In the genomic region with DNA sequence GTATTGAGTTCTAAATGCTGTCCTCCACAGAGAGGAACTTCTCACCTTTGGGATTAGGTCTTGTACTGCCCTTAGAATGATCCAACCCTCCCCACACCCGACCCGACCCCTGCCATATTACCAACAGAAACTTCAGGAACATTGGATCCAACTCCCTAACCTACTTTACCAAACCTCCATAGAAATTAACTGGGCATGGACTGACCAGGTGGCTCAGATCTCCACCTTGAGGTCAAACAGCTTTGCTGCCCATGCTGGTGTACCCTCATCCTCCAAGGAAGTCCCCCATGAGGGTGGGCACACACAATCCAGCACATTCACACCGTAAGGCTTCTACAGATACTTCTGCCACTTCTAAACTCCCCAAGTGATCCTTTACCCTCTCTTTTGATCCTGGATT, we compare ENCODE assay signal across 9 cellular contexts. TPM values are rescaled to one million over a fixed set of nuclear protein-coding genes. Genes with fewer than 3 reads are reported as not detected.
DNase-seq lines count a peak whose midpoint lies in the region; ATAC-seq, FAIRE-seq and TF ChIP-seq lines count a peak whose summit lies in the region.
"Had no signal": no experiment of that assay in that cellular context is flagged by ENCODE, and none has a peak within 500 bp of the region (broad histone marks: within the 10 kb centered on the region; RNA-seq: fewer than 3 reads in every experiment).

No MANE protein-coding gene starts in this region.

- no peak for TF ChIP-seq POLR2A in HCT116 (IDR thresholded peaks at IDR 0.05; ENCODE audit: borderline replicate concordance, extremely low read depth, insufficient read depth, insufficient read length)

- H3K36me3 ChIP-seq in HCT116 (ENCODE audit: control insufficient read depth in 1 of 2, insufficient read depth in 2 of 2, low read length in 2 of 2) (no peaks in the 10 kb centered on the region; a peak in 1 of 4 replicates), keratinocyte (ENCODE audit: control insufficient read depth in 2 of 2, extremely low read depth in 1 of 2, insufficient read depth in 2 of 2, low read length in 2 of 2) (peaks cover 1 to 34% of the 10 kb centered on the region in 2 experiments), OCI-LY7 (ENCODE audit: insufficient read depth, low read length) (peaks cover 37% of the 10 kb centered on the region)

- H3K36me3 Mint-ChIP-seq in activated naive CD4-positive, alpha-beta T cell treated with anti-CD3 and anti-CD28 coated beads, Interleukin-2, amount 50 U/mL, for 72 hours: peaks cover 0 to 15% of the 10 kb centered on the region in 2 donors
- H3K36me3 Mint-ChIP-seq in stimulated activated memory B cell treated with anti-CD40 and anti-IgM and Interleukin-4, amounts not matched to agents 10 μg/mL and 1 μg/mL and 100 μg/mL, for 72 hours: peaks cover 24% of the 10 kb centered on the region

- intact Hi-C loops in HCT116 (cut with micrococcal nuclease) (no loop called here), OCI-LY7 (cut with micrococcal nuclease; ENCODE audit: unreplicated experiment) (no loop called here)

- POLR2A ChIA-PET in HCT116 (lab: Charles Lee): interaction anchor here (1.0 to 1.5 kb wide), 3 partner anchors 22 to 78 kb away, joined by 3 to 5 read pairs (median 3); a partner anchor contains a TSS
- POLR2A ChIA-PET in OCI-LY7 (lab: Charles Lee): interaction anchor here (0.7 to 1.2 kb wide), 3 partner anchors 17 to 173 kb away, joined by 3 to 4 read pairs (median 4); a partner anchor contains a TSS

- CTCF ChIA-PET in HCT116 (lab: Charles Lee) (interaction anchor here (0.8 to 3.4 kb wide), 2 partner anchors 12 to 78 kb away, joined by 3 to 22 read pairs; no protein-coding TSS in a partner anchor), OCI-LY7 (lab: Charles Lee; ENCODE audit: unreplicated experiment) (interaction anchor here (0.7 kb wide), 1 partner anchor 10 kb away, joined by 3 read pairs; no protein-coding TSS in a partner anchor)

- TF ChIP-seq CTCF in HCT116 (IDR thresholded peaks at IDR 0.05 in 2 of 3, conservative IDR thresholded peaks at IDR 0.05 in 1 of 3; ENCODE audit: borderline replicate concordance in 1 of 3, insufficient read depth in 1 of 3, low read depth in 2 of 3, low read length in 2 of 3): no peak
- TF ChIP-seq CTCF in keratinocyte (optimal IDR thresholded peaks at IDR 0.05 in 1 of 3, IDR thresholded peaks at IDR 0.05 in 1 of 3, conservative IDR thresholded peaks at IDR 0.05 in 1 of 3; ENCODE audit: extremely low read depth in 1 of 3, insufficient read depth in 2 of 3, low read length in 3 of 3): no peak
- no peak for TF ChIP-seq CTCF in GM10266 (IDR thresholded peaks at IDR 0.05; ENCODE audit: control insufficient read depth, insufficient read depth, low read depth, missing control alignments)
- no peak for TF ChIP-seq CTCF in OCI-LY7 (conservative IDR thresholded peaks at IDR 0.05; ENCODE audit: low read length)

- peak; percentile 3; the same call in 1 of the 2 replicates for ATAC-seq in HCT116
- ATAC-seq in activated naive CD4-positive, alpha-beta T cell treated with anti-CD3 and anti-CD28 coated beads, Interleukin-2, amount 50 U/mL, for 72 hours: no peak
- no peak for ATAC-seq in stimulated activated memory B cell treated with anti-CD40 and anti-IgM and Interleukin-4, amounts not matched to agents 10 μg/mL and 1 μg/mL and 100 μg/mL, for 72 hours

- H3K9me3 ChIP-seq in HCT116 (ENCODE audit: control insufficient read depth in 1 of 2, insufficient read depth in 1 of 2, low read depth in 1 of 2, low read length in 2 of 2) (no peaks in the 10 kb centered on the region), keratinocyte (ENCODE audit: control insufficient read depth, low read depth, low read length) (no peaks in the 10 kb centered on the region), OCI-LY7 (ENCODE audit: low read length) (no peaks in the 10 kb centered on the region)

- H3K4me3 ChIP-seq in HCT116 (replicated peaks in 1 of 2; ENCODE audit: low read depth in 1 of 2, low read length in 2 of 2) (peak overlapping the region in 1 of 2 experiments; percentile 48; a peak in 2 of 4 replicates), keratinocyte (ENCODE audit: control insufficient read depth in 2 of 3, extremely low read depth in 1 of 3, insufficient read depth in 2 of 3, low read depth in 1 of 3, low read length in 3 of 3) (peak overlapping the region in 2 of 3 experiments; percentile 1 to 36), OCI-LY7 (ENCODE audit: low read depth, low read length, poor library complexity, severe bottlenecking) (no peak overlapping the region)

- RAD21 ChIA-PET in HCT116 (lab: Charles Lee; ENCODE audit: low non-redundant PET in 1 of 2, low total read pairs in 2 of 2, uncharacterized antibody in 2 of 2, unreplicated experiment in 2 of 2): no interaction called here

- peak overlapping the region; percentile 76 for H3K4me2 ChIP-seq in HCT116 (ENCODE audit: low read length)
- peak overlapping the region; percentile 83 for H3K4me2 ChIP-seq in keratinocyte (ENCODE audit: control insufficient read depth, extremely low read depth, insufficient read depth, low read depth, low read length)
- no peak overlapping the region for H3K4me2 ChIP-seq in OCI-LY7 (ENCODE audit: low read length)

- H3K27ac Mint-ChIP-seq in activated naive CD4-positive, alpha-beta T cell treated with anti-CD3 and anti-CD28 coated beads, Interleukin-2, amount 50 U/mL, for 72 hours: peak overlapping the region; percentile 81 to 89
- peak overlapping the region; percentile 74 for H3K27ac Mint-ChIP-seq in stimulated activated memory B cell treated with anti-CD40 and anti-IgM and Interleukin-4, amounts not matched to agents 10 μg/mL and 1 μg/mL and 100 μg/mL, for 72 hours

- H3K27ac ChIP-seq in HCT116 (ENCODE audit: low read depth, low read length) (peak overlapping the region; percentile 81), keratinocyte (ENCODE audit: control insufficient read depth, insufficient read depth, low read length) (peak overlapping the region; percentile 97), OCI-LY7 (ENCODE audit: low read depth, low read length, poor library complexity, severe bottlenecking) (no peak overlapping the region)

- peaks cover 13% of the 10 kb centered on the region for H3K9me1 ChIP-seq in keratinocyte (ENCODE audit: control insufficient read depth, extremely low read depth, insufficient read depth, low read length)

- no peaks in the 10 kb centered on the region for H3K27me3 ChIP-seq in HCT116 (ENCODE audit: insufficient read depth, low read length)
- H3K27me3 ChIP-seq in keratinocyte (ENCODE audit: control insufficient read depth, extremely low read depth, insufficient read depth, low read length): no peaks in the 10 kb centered on the region

- no peaks in the 10 kb centered on the region for H3K9me3 Mint-ChIP-seq in activated naive CD4-positive, alpha-beta T cell treated with anti-CD3 and anti-CD28 coated beads, Interleukin-2, amount 50 U/mL, for 72 hours
- no peaks in the 10 kb centered on the region for H3K9me3 Mint-ChIP-seq in stimulated activated memory B cell treated with anti-CD40 and anti-IgM and Interleukin-4, amounts not matched to agents 10 μg/mL and 1 μg/mL and 100 μg/mL, for 72 hours

- TF ChIP-seq RAD21 in HCT116 (IDR thresholded peaks at IDR 0.05; ENCODE audit: low read depth): no peak

- dilution Hi-C loops in keratinocyte (cut with MboI; ENCODE audit: extremely low pct_ligation_motif_present, low sequenced_read_pairs): no loop called here

- H2AFZ ChIP-seq in HCT116 (ENCODE audit: low read depth, low read length, poor library complexity, severe bottlenecking): no peak overlapping the region
- H2AFZ ChIP-seq in keratinocyte (ENCODE audit: control insufficient read depth, low read length): no peak overlapping the region
- H2AFZ ChIP-seq in OCI-LY7 (ENCODE audit: low read length): no peak overlapping the region

- no peak for DNase-seq in HCT116 (ENCODE audit: low read depth, low spot score)
- no peak for DNase-seq in activated naive CD4-positive, alpha-beta T cell treated with anti-CD3 and anti-CD28 coated beads, Interleukin-2, amount 50 U/mL, for 72 hours (ENCODE audit: low spot score in 2 of 2)
- no peak for DNase-seq in keratinocyte (ENCODE audit: low read depth, low spot score)
- DNase-seq in NCI-H2029 (lab: John Stamatoyannopoulos, UW): no peak
- no peak for DNase-seq in activated gamma-delta T cell treated with Interleukin-2 at 50 U/mL for 16 hours
- DNase-seq in GM10266 (ENCODE audit: extremely low spot score): no peak
- DNase-seq in OCI-LY7 (ENCODE audit: low spot score): no peak

- H3K4me1 ChIP-seq in HCT116 (ENCODE audit: control insufficient read depth in 1 of 2, insufficient read depth in 2 of 2, low read length in 2 of 2): peaks cover 72 to 84% of the 10 kb centered on the region in 2 experiments
- H3K4me1 ChIP-seq in keratinocyte (ENCODE audit: control insufficient read depth, extremely low read depth, insufficient read depth, low read length): peaks cover 82% of the 10 kb centered on the region
- H3K4me1 ChIP-seq in OCI-LY7 (ENCODE audit: insufficient read depth, low read length, poor library complexity, severe bottlenecking): peaks cover 35% of the 10 kb centered on the region

- H3K9ac ChIP-seq in HCT116 (ENCODE audit: low read length) (peak overlapping the region; percentile 59), keratinocyte (ENCODE audit: control insufficient read depth, extremely low read depth, insufficient read depth, low read length) (peak overlapping the region; percentile 74)

- FAIRE-seq in keratinocyte (lab: Jason Lieb, UNC): no peak
- FAIRE-seq: GM18507 had no signal

- H3K79me2 ChIP-seq in HCT116 (ENCODE audit: insufficient read depth, low read length) (peaks cover 100% of the 10 kb centered on the region), keratinocyte (ENCODE audit: control insufficient read depth, insufficient read depth, low read length) (peaks cover 96% of the 10 kb centered on the region), OCI-LY7 (ENCODE audit: insufficient read depth, low read depth, low read length) (peaks cover 95% of the 10 kb centered on the region)

- no peak overlapping the region for H3K4me3 Mint-ChIP-seq in stimulated activated memory B cell treated with anti-CD40 and anti-IgM and Interleukin-4, amounts not matched to agents 10 μg/mL and 1 μg/mL and 100 μg/mL, for 72 hours

- no peaks in the 10 kb centered on the region for H3K27me3 Mint-ChIP-seq in stimulated activated memory B cell treated with anti-CD40 and anti-IgM and Interleukin-4, amounts not matched to agents 10 μg/mL and 1 μg/mL and 100 μg/mL, for 72 hours

- H3K4me1 Mint-ChIP-seq in stimulated activated memory B cell treated with anti-CD40 and anti-IgM and Interleukin-4, amounts not matched to agents 10 μg/mL and 1 μg/mL and 100 μg/mL, for 72 hours: peaks cover 89% of the 10 kb centered on the region

- H3K9me2 ChIP-seq in HCT116 (ENCODE audit: insufficient read depth) (no peaks in the 10 kb centered on the region), OCI-LY7 (ENCODE audit: insufficient read depth, low read length) (no peaks in the 10 kb centered on the region)

- BruUV-seq in HCT116 (replicated peaks; lab: Mats Ljungman, UMichigan) (no TSS peak), OCI-LY7 (replicated peaks; lab: Mats Ljungman, UMichigan) (no TSS peak)

- H4K20me1 ChIP-seq in HCT116 (ENCODE audit: insufficient read depth) (no peaks in the 10 kb centered on the region), keratinocyte (ENCODE audit: control insufficient read depth, extremely low read depth, insufficient read depth, low read length) (peaks cover 37% of the 10 kb centered on the region), OCI-LY7 (ENCODE audit: insufficient read depth, low read length) (peaks cover 26% of the 10 kb centered on the region)

RNA-seq across cellular contexts. Expression of a gene that starts 21.5 kb away (rescaled TPM):
- 106 TPM for total RNA-seq in HCT116 (2021; ENCODE audit: unreplicated experiment)
- polyA plus RNA-seq in HCT116 (2012): 66.5 and 78.3 TPM in 2 replicates
- total RNA-seq in activated naive CD4-positive, alpha-beta T cell treated with anti-CD3 and anti-CD28 coated beads, Interleukin-2, amount 50 U/mL, for 72 hours: 10 to 100 TPM; 44.7 to 82.2 TPM
- 148 to 209 TPM (median 177 TPM) in 3 replicates for polyA plus RNA-seq in keratinocyte
- polyA plus RNA-seq in keratinocyte (2011; ENCODE audit: low read depth): 270 TPM
- 125 and 255 TPM in 2 replicates for polyA plus RNA-seq in keratinocyte (2011; cell fraction: cytosol; rRNA removed)
- 188 and 209 TPM in 2 replicates for polyA plus RNA-seq in keratinocyte (2011; cell fraction: nucleus; rRNA removed)
- polyA plus RNA-seq in keratinocyte (2012; ENCODE audit: low replicate concordance): 73.8 and 149 TPM in 2 replicates
- polyA minus RNA-seq in keratinocyte: 111 to 217 TPM (median 195 TPM) in 3 replicates
- 156 TPM for polyA minus RNA-seq in keratinocyte (2011; cell fraction: cytosol; rRNA and poly(A)+ RNA removed)
- 72.8 and 148 TPM in 2 replicates for polyA minus RNA-seq in keratinocyte (2011; cell fraction: nucleus; rRNA and poly(A)+ RNA removed)
- total RNA-seq in OCI-LY7 (2014; rRNA removed; shearing (Covaris generic)): 26.2 and 27.0 TPM in 2 replicates
- total RNA-seq in OCI-LY7 (2022): 58.1 and 58.6 TPM in 2 replicates

RNA-seq across cellular contexts. Expression of a gene that starts 30.5 kb away (rescaled TPM):
- total RNA-seq in HCT116 (2021; ENCODE audit: unreplicated experiment) (328 TPM), OCI-LY7 (2022) (450 and 472 TPM in 2 replicates)
- polyA plus RNA-seq in HCT116 (2012): 376 and 446 TPM in 2 replicates
- 100 to 1,000 TPM; 259 to 273 TPM for total RNA-seq in activated naive CD4-positive, alpha-beta T cell treated with anti-CD3 and anti-CD28 coated beads, Interleukin-2, amount 50 U/mL, for 72 hours
- polyA plus RNA-seq in keratinocyte: 53.1 to 178 TPM (median 74.6 TPM) in 3 replicates
- 162 TPM for polyA plus RNA-seq in keratinocyte (2011; ENCODE audit: low read depth)
- 90.2 and 96.4 TPM in 2 replicates for polyA plus RNA-seq in keratinocyte (2011; cell fraction: cytosol; rRNA removed)
- polyA plus RNA-seq in keratinocyte (2011; cell fraction: nucleus; rRNA removed): 71.8 and 126 TPM in 2 replicates
- 140 and 399 TPM in 2 replicates for polyA plus RNA-seq in keratinocyte (2012; ENCODE audit: low replicate concordance)
- 9.2 to 36.1 TPM (median 10.7 TPM) in 3 replicates for polyA minus RNA-seq in keratinocyte
- polyA minus RNA-seq in keratinocyte (2011; cell fraction: cytosol; rRNA and poly(A)+ RNA removed): 23.8 TPM
- polyA minus RNA-seq in keratinocyte (2011; cell fraction: nucleus; rRNA and poly(A)+ RNA removed): 17.0 and 32.5 TPM in 2 replicates
- total RNA-seq in OCI-LY7 (2014; rRNA removed; shearing (Covaris generic)): 68.2 and 82.2 TPM in 2 replicates
